ENCODE assay signal across 1 cellular context in genomic region chr6:144087789-144088426, GRCh38.
TF ChIP-seq lines count a peak whose summit lies in the region.

No MANE protein-coding gene starts in this region.

TF ChIP-seq in GM12878, 131 proteins besides CTCF, POLR2A, EP300 and RAD21 (continued from another document):
- TF ChIP-seq, protein P1, sequence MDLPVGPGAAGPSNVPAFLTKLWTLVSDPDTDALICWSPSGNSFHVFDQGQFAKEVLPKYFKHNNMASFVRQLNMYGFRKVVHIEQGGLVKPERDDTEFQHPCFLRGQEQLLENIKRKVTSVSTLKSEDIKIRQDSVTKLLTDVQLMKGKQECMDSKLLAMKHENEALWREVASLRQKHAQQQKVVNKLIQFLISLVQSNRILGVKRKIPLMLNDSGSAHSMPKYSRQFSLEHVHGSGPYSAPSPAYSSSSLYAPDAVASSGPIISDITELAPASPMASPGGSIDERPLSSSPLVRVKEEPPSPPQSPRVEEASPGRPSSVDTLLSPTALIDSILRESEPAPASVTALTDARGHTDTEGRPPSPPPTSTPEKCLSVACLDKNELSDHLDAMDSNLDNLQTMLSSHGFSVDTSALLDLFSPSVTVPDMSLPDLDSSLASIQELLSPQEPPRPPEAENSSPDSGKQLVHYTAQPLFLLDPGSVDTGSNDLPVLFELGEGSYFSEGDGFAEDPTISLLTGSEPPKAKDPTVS (IDR thresholded peaks at IDR 0.05; ENCODE audit: low read depth, low read length): no peak
- TF ChIP-seq STAT3 (IDR thresholded peaks at IDR 0.05; ENCODE audit: low read depth, low read length): no peak
- TF ChIP-seq CEBPZ (IDR thresholded peaks at IDR 0.05; ENCODE audit: low read depth, low read length): no peak
- no peak for TF ChIP-seq NR2F1 (conservative IDR thresholded peaks at IDR 0.05)
- TF ChIP-seq ETV6 (conservative IDR thresholded peaks at IDR 0.05 in 1 of 2, IDR thresholded peaks at IDR 0.05 in 1 of 2; ENCODE audit: borderline replicate concordance in 1 of 2, low read depth in 1 of 2): no peak
- TF ChIP-seq, protein P2, sequence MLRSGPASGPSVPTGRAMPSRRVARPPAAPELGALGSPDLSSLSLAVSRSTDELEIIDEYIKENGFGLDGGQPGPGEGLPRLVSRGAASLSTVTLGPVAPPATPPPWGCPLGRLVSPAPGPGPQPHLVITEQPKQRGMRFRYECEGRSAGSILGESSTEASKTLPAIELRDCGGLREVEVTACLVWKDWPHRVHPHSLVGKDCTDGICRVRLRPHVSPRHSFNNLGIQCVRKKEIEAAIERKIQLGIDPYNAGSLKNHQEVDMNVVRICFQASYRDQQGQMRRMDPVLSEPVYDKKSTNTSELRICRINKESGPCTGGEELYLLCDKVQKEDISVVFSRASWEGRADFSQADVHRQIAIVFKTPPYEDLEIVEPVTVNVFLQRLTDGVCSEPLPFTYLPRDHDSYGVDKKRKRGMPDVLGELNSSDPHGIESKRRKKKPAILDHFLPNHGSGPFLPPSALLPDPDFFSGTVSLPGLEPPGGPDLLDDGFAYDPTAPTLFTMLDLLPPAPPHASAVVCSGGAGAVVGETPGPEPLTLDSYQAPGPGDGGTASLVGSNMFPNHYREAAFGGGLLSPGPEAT (IDR thresholded peaks at IDR 0.05; ENCODE audit: low read depth): no peak
- TF ChIP-seq BACH1 (IDR thresholded peaks at IDR 0.05; ENCODE audit: borderline replicate concordance): no peak
- TF ChIP-seq, protein P3, sequence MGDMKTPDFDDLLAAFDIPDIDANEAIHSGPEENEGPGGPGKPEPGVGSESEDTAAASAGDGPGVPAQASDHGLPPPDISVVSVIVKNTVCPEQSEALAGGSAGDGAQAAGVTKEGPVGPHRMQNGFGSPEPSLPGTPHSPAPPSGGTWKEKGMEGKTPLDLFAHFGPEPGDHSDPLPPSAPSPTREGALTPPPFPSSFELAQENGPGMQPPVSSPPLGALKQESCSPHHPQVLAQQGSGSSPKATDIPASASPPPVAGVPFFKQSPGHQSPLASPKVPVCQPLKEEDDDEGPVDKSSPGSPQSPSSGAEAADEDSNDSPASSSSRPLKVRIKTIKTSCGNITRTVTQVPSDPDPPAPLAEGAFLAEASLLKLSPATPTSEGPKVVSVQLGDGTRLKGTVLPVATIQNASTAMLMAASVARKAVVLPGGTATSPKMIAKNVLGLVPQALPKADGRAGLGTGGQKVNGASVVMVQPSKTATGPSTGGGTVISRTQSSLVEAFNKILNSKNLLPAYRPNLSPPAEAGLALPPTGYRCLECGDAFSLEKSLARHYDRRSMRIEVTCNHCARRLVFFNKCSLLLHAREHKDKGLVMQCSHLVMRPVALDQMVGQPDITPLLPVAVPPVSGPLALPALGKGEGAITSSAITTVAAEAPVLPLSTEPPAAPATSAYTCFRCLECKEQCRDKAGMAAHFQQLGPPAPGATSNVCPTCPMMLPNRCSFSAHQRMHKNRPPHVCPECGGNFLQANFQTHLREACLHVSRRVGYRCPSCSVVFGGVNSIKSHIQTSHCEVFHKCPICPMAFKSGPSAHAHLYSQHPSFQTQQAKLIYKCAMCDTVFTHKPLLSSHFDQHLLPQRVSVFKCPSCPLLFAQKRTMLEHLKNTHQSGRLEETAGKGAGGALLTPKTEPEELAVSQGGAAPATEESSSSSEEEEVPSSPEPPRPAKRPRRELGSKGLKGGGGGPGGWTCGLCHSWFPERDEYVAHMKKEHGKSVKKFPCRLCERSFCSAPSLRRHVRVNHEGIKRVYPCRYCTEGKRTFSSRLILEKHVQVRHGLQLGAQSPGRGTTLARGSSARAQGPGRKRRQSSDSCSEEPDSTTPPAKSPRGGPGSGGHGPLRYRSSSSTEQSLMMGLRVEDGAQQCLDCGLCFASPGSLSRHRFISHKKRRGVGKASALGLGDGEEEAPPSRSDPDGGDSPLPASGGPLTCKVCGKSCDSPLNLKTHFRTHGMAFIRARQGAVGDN (IDR thresholded peaks at IDR 0.05): no peak
- 0 out of 2 replicates have a peak, but pooled peaks have one; percentile 39 for TF ChIP-seq NBN (IDR thresholded peaks at IDR 0.05)
- TF ChIP-seq BCL11A (IDR thresholded peaks at IDR 0.05; ENCODE audit: low read depth, low read length): no peak
- 0 out of 2 replicates have a peak, but pooled peaks have one; percentile 66 for TF ChIP-seq HDGF (IDR thresholded peaks at IDR 0.05)
- TF ChIP-seq TCF7 (IDR thresholded peaks at IDR 0.05; ENCODE audit: borderline replicate concordance): no peak
- no peak for TF ChIP-seq CBX5 (IDR thresholded peaks at IDR 0.05; ENCODE audit: low read depth)
- TF ChIP-seq IKZF1 (conservative IDR thresholded peaks at IDR 0.05): no peak; the same call in 1 of the 2 replicates
- no peak for TF ChIP-seq PBX3 (IDR thresholded peaks at IDR 0.05; ENCODE audit: insufficient replicate concordance, low read depth, low read length)
- peak; percentile 38; the same call in 1 of the 2 replicates for TF ChIP-seq SMC3 (IDR thresholded peaks at IDR 0.05; ENCODE audit: borderline replicate concordance, low read length)
- TF ChIP-seq, protein P4, sequence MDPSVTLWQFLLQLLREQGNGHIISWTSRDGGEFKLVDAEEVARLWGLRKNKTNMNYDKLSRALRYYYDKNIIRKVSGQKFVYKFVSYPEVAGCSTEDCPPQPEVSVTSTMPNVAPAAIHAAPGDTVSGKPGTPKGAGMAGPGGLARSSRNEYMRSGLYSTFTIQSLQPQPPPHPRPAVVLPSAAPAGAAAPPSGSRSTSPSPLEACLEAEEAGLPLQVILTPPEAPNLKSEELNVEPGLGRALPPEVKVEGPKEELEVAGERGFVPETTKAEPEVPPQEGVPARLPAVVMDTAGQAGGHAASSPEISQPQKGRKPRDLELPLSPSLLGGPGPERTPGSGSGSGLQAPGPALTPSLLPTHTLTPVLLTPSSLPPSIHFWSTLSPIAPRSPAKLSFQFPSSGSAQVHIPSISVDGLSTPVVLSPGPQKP (IDR thresholded peaks at IDR 0.05; ENCODE audit: low read depth, low read length): no peak
- TF ChIP-seq ESRRA (IDR thresholded peaks at IDR 0.05; ENCODE audit: low read length): no peak
- TF ChIP-seq YY1 (IDR thresholded peaks at IDR 0.05; ENCODE audit: low read depth, low read length): no peak
- no peak for TF ChIP-seq YBX1 (IDR thresholded peaks at IDR 0.05)
- TF ChIP-seq NFXL1 (IDR thresholded peaks at IDR 0.05; ENCODE audit: borderline replicate concordance): no peak
TF ChIP-seq in GM12878: peak in this region for 3.
